ENCODE assay signal across 16 cellular contexts in genomic region chrX:137749282-137749681, GRCh38.
DNase-seq lines count a peak whose midpoint lies in the region; ATAC-seq and TF ChIP-seq lines count a peak whose summit lies in the region.
"Had no signal": no experiment of that assay in that cellular context is flagged by ENCODE, and none has a peak within 500 bp of the region (broad histone marks: within the 10 kb centered on the region; RNA-seq: fewer than 3 reads in every experiment).

No MANE protein-coding gene starts in this region.

- no peak overlapping the region for H3K27ac ChIP-seq in CD8-positive, alpha-beta T cell (ENCODE audit: low read depth, low read length)
- H3K27ac ChIP-seq: A549 had no signal

- no peaks in the 10 kb centered on the region for H3K36me3 ChIP-seq in HAP-1 (replicated peaks)
- no peaks in the 10 kb centered on the region for H3K36me3 ChIP-seq in CD8-positive, alpha-beta T cell (ENCODE audit: insufficient read depth, low read length)

- H3K4me3 Mint-ChIP-seq in CD8-positive, alpha-beta T cell, result no peak overlapping the region
- H3K4me3 Mint-ChIP-seq: CD4-positive, alpha-beta T cell had no signal

- in situ Hi-C loops in HAP-1 (cut with MboI; ENCODE audit: low sequenced_read_pairs), result no loop called here

- TF ChIP-seq CTCF in CD8-positive, alpha-beta T cell (IDR thresholded peaks at IDR 0.05), result no peak

- H3K27me3 ChIP-seq in HAP-1 (ENCODE audit: low read depth), result no peaks in the 10 kb centered on the region
- no peaks in the 10 kb centered on the region for H3K27me3 ChIP-seq in CD8-positive, alpha-beta T cell (ENCODE audit: insufficient read depth, low read length)

- ATAC-seq in GM21619 (IDR thresholded peaks at IDR 0.05; ENCODE audit: unreplicated experiment), result no peak
- no peak for ATAC-seq in CD8-positive, alpha-beta T cell
- ATAC-seq: A549 had no signal

- CTCF ChIA-PET in CD8-positive, alpha-beta T cell (lab: Charles Lee), result no interaction called here

- no peaks in the 10 kb centered on the region for H3K9me3 ChIP-seq in HAP-1
- no peaks in the 10 kb centered on the region for H3K9me3 ChIP-seq in CD8-positive, alpha-beta T cell (ENCODE audit: low read length)
- H3K9me3 ChIP-seq: A549 had no signal

- no peaks in the 10 kb centered on the region for H3K9me3 Mint-ChIP-seq in CD8-positive, alpha-beta T cell
- H3K9me3 Mint-ChIP-seq: CD4-positive, alpha-beta T cell had no signal

- intact Hi-C loops in CD8-positive, alpha-beta T cell (cut with DNase I, micrococcal nuclease), result no loop called here

- peak; percentile 39 for DNase-seq in ELF-1 (ENCODE audit: low read depth, low spot score)
- DNase-seq in HAP-1 (ENCODE audit: low spot score in 2 of 2), result peak; percentile 28 to 38
- DNase-seq in ecto neural progenitor cell (ENCODE audit: low spot score), result peak; percentile 47
- peak; percentile 45 for DNase-seq in iPS-NIHi7 (ENCODE audit: extremely low spot score)
- no peak for DNase-seq in CD8-positive, alpha-beta T cell
- no peak for DNase-seq in HPDE6-E6E7 (ENCODE audit: extremely low spot score)
- DNase-seq: Calu3; CD4-positive, alpha-beta T cell; IMR-90; Karpas-422; NCI-H1436 treated with DMSO at 0.1 percent for 48 hours; OCI-M1; Right ventricle myocardium superior; SW 1271 had no signal

- no peaks in the 10 kb centered on the region for H3K27me3 Mint-ChIP-seq in CD8-positive, alpha-beta T cell (ENCODE audit: low read depth)
- H3K27me3 Mint-ChIP-seq: CD4-positive, alpha-beta T cell had no signal

- POLR2A ChIA-PET in CD8-positive, alpha-beta T cell (lab: Charles Lee), result no interaction called here

- H3K4me1 Mint-ChIP-seq in CD8-positive, alpha-beta T cell (ENCODE audit: low read depth), result no peaks in the 10 kb centered on the region

- no peak overlapping the region for H3K4me3 ChIP-seq in HAP-1
- H3K4me3 ChIP-seq in CD8-positive, alpha-beta T cell (ENCODE audit: low read depth, low read length), result no peak overlapping the region
- H3K4me3 ChIP-seq: A549 had no signal

- H3K4me1 ChIP-seq in HAP-1, result peaks cover 48% of the 10 kb centered on the region
- H3K4me1 ChIP-seq in CD8-positive, alpha-beta T cell (ENCODE audit: insufficient read depth, low read length), result no peaks in the 10 kb centered on the region
- H3K4me1 ChIP-seq: A549 had no signal

- no peak overlapping the region for H3K27ac Mint-ChIP-seq in CD8-positive, alpha-beta T cell
- H3K27ac Mint-ChIP-seq: CD4-positive, alpha-beta T cell had no signal

- no peaks in the 10 kb centered on the region for H3K36me3 Mint-ChIP-seq in CD8-positive, alpha-beta T cell

Comparison
In these comparisons a context has a peak if more than half of its experiments do, and no peak if none do; other contexts are left out.
1. DNase-seq: peak in ELF-1 (single experiment), HAP-1 (2 of 2), ecto neural progenitor cell (single experiment) and iPS-NIHi7 (single experiment); none in CD8-positive, alpha-beta T cell (0 of 7) and HPDE6-E6E7 (single experiment).